In genomic region chr19:8371011-8371804, GRCh38 we compare ENCODE assay signal across 1 cellular context.
A peak's percentile ranks its signal among the peaks of the same experiment; 100 is the strongest.
TF ChIP-seq lines count a peak whose summit lies in the region.

No MANE protein-coding gene starts in this region.

TF ChIP-seq in K562, 482 proteins besides CTCF, POLR2A, EP300 and RAD21 (continued from another document):
- TF ChIP-seq MGA (IDR thresholded peaks at IDR 0.05) (peak; percentile 69), ATF1 (CRISPR knock-in tag; IDR thresholded peaks at IDR 0.05) (no peak), ATF1 (tag; IDR thresholded peaks at IDR 0.05) (0 out of 2 replicates have a peak, but pooled peaks have one; percentile 40), NCOA4 (IDR thresholded peaks at IDR 0.05; ENCODE audit: partially characterized antibody) (peak; percentile 21), NFRKB (IDR thresholded peaks at IDR 0.05; ENCODE audit: low read depth) (no peak; the same call in 1 of the 2 replicates), SRSF3 (IDR thresholded peaks at IDR 0.05; ENCODE audit: insufficient read depth, low read length) (no peak), CHD2 (IDR thresholded peaks at IDR 0.05; ENCODE audit: low read depth, low read length) (no peak), CHD1 (IDR thresholded peaks at IDR 0.05; ENCODE audit: low read length) (no peak), ZNF507 (tag; conservative IDR thresholded peaks at IDR 0.05) (no peak), SRSF9 (IDR thresholded peaks at IDR 0.05; ENCODE audit: borderline replicate concordance, low read depth, low read length) (no peak), RREB1 (CRISPR knock-in tag; IDR thresholded peaks at IDR 0.05) (no peak)
TF ChIP-seq in K562: peak in this region for 94.
